2 cellular contexts compared by ENCODE assay signal in the genomic region with DNA sequence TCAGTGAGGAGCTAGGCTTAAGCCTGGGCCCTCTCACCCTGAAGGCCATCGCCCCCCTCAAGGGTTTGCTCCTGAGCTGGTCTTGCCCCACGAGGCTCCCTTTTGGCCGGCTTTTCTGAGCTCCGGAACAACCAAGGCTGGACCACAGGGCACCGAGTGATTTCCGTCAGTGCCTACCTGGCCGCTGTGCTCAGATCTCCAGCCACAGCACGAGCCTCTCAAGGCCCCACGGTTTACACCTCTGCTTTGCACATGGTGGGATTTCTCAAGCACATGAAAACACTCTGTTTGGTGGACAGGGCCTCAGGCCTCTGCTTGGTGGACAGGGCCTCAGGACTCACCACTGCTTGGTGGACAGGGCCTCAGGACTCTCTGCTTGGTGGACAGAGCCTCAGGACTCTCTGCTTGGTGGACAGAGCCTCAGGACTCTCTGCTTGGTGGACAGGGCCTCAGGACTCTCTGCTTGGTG.
TF ChIP-seq lines count a peak whose summit lies in the region.

No MANE protein-coding gene starts in this region.

TF ChIP-seq in HCT116, 20 proteins besides CTCF, POLR2A, EP300 and RAD21:
- TF ChIP-seq SP1 (IDR thresholded peaks at IDR 0.05; ENCODE audit: low read depth) (no peak), EGR1 (IDR thresholded peaks at IDR 0.05; ENCODE audit: low read depth) (no peak), POLR2AphosphoS5 (IDR thresholded peaks at IDR 0.05; ENCODE audit: low read depth, low read length) (no peak), YY1 (IDR thresholded peaks at IDR 0.05; ENCODE audit: extremely low read depth, insufficient replicate concordance, low read depth, low read length) (no peak), CBX3 (IDR thresholded peaks at IDR 0.05; ENCODE audit: low read depth) (no peak), EZH2 (IDR thresholded peaks at IDR 0.05) (no peak), ELF1 (IDR thresholded peaks at IDR 0.05; ENCODE audit: borderline replicate concordance, low read depth) (no peak), JUND (IDR thresholded peaks at IDR 0.05) (no peak), CEBPB (IDR thresholded peaks at IDR 0.05; ENCODE audit: low read depth) (no peak), EZH2phosphoT487 (IDR thresholded peaks at IDR 0.05; ENCODE audit: borderline replicate concordance) (no peak), FOSL1 (IDR thresholded peaks at IDR 0.05; ENCODE audit: low read depth) (no peak)
- TF ChIP-seq, protein P1, sequence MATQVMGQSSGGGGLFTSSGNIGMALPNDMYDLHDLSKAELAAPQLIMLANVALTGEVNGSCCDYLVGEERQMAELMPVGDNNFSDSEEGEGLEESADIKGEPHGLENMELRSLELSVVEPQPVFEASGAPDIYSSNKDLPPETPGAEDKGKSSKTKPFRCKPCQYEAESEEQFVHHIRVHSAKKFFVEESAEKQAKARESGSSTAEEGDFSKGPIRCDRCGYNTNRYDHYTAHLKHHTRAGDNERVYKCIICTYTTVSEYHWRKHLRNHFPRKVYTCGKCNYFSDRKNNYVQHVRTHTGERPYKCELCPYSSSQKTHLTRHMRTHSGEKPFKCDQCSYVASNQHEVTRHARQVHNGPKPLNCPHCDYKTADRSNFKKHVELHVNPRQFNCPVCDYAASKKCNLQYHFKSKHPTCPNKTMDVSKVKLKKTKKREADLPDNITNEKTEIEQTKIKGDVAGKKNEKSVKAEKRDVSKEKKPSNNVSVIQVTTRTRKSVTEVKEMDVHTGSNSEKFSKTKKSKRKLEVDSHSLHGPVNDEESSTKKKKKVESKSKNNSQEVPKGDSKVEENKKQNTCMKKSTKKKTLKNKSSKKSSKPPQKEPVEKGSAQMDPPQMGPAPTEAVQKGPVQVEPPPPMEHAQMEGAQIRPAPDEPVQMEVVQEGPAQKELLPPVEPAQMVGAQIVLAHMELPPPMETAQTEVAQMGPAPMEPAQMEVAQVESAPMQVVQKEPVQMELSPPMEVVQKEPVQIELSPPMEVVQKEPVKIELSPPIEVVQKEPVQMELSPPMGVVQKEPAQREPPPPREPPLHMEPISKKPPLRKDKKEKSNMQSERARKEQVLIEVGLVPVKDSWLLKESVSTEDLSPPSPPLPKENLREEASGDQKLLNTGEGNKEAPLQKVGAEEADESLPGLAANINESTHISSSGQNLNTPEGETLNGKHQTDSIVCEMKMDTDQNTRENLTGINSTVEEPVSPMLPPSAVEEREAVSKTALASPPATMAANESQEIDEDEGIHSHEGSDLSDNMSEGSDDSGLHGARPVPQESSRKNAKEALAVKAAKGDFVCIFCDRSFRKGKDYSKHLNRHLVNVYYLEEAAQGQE (IDR thresholded peaks at IDR 0.05; ENCODE audit: low read depth) = no peak
- TF ChIP-seq, protein P2, sequence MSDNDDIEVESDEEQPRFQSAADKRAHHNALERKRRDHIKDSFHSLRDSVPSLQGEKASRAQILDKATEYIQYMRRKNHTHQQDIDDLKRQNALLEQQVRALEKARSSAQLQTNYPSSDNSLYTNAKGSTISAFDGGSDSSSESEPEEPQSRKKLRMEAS (IDR thresholded peaks at IDR 0.05) = no peak
- TF ChIP-seq, protein P3, sequence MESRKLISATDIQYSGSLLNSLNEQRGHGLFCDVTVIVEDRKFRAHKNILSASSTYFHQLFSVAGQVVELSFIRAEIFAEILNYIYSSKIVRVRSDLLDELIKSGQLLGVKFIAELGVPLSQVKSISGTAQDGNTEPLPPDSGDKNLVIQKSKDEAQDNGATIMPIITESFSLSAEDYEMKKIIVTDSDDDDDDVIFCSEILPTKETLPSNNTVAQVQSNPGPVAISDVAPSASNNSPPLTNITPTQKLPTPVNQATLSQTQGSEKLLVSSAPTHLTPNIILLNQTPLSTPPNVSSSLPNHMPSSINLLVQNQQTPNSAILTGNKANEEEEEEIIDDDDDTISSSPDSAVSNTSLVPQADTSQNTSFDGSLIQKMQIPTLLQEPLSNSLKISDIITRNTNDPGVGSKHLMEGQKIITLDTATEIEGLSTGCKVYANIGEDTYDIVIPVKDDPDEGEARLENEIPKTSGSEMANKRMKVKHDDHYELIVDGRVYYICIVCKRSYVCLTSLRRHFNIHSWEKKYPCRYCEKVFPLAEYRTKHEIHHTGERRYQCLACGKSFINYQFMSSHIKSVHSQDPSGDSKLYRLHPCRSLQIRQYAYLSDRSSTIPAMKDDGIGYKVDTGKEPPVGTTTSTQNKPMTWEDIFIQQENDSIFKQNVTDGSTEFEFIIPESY (IDR thresholded peaks at IDR 0.05; ENCODE audit: extremely low read depth, insufficient replicate concordance, low read length) = no peak
TF ChIP-seq in HCT116: peak in this region for 0.

TF ChIP-seq in HepG2, 621 proteins besides CTCF, POLR2A, EP300 and RAD21:
- TF ChIP-seq ZNF546 (CRISPR knock-in tag; conservative IDR thresholded peaks at IDR 0.05) (no peak), RNF2 (conservative IDR thresholded peaks at IDR 0.05; ENCODE audit: low read depth) (no peak)
- TF ChIP-seq, protein P4, sequence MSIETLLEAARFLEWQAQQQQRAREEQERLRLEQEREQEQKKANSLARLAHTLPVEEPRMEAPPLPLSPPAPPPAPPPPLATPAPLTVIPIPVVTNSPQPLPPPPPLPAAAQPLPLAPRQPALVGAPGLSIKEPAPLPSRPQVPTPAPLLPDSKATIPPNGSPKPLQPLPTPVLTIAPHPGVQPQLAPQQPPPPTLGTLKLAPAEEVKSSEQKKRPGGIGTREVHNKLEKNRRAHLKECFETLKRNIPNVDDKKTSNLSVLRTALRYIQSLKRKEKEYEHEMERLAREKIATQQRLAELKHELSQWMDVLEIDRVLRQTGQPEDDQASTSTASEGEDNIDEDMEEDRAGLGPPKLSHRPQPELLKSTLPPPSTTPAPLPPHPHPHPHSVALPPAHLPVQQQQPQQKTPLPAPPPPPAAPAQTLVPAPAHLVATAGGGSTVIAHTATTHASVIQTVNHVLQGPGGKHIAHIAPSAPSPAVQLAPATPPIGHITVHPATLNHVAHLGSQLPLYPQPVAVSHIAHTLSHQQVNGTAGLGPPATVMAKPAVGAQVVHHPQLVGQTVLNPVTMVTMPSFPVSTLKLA (IDR thresholded peaks at IDR 0.05) = peak; percentile 63
- TF ChIP-seq, protein P5, sequence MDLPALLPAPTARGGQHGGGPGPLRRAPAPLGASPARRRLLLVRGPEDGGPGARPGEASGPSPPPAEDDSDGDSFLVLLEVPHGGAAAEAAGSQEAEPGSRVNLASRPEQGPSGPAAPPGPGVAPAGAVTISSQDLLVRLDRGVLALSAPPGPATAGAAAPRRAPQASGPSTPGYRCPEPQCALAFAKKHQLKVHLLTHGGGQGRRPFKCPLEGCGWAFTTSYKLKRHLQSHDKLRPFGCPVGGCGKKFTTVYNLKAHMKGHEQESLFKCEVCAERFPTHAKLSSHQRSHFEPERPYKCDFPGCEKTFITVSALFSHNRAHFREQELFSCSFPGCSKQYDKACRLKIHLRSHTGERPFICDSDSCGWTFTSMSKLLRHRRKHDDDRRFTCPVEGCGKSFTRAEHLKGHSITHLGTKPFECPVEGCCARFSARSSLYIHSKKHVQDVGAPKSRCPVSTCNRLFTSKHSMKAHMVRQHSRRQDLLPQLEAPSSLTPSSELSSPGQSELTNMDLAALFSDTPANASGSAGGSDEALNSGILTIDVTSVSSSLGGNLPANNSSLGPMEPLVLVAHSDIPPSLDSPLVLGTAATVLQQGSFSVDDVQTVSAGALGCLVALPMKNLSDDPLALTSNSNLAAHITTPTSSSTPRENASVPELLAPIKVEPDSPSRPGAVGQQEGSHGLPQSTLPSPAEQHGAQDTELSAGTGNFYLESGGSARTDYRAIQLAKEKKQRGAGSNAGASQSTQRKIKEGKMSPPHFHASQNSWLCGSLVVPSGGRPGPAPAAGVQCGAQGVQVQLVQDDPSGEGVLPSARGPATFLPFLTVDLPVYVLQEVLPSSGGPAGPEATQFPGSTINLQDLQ (CRISPR knock-in tag; IDR thresholded peaks at IDR 0.05) = no peak
- TF ChIP-seq, protein P6, sequence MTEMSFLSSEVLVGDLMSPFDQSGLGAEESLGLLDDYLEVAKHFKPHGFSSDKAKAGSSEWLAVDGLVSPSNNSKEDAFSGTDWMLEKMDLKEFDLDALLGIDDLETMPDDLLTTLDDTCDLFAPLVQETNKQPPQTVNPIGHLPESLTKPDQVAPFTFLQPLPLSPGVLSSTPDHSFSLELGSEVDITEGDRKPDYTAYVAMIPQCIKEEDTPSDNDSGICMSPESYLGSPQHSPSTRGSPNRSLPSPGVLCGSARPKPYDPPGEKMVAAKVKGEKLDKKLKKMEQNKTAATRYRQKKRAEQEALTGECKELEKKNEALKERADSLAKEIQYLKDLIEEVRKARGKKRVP (CRISPR knock-in tag; IDR thresholded peaks at IDR 0.05) = no peak
TF ChIP-seq in HepG2: peak in this region for 1.
